In genomic region chr20:31711416-31712111, GRCh38 we compare ENCODE assay signal across 9 cellular contexts. TPM values are rescaled to one million over a fixed set of nuclear protein-coding genes. Genes with fewer than 3 reads are reported as not detected.
A peak's percentile ranks its signal among the peaks of the same experiment; 100 is the strongest.
DNase-seq lines count a peak whose midpoint lies in the region; TF ChIP-seq lines count a peak whose summit lies in the region.
"Had no signal": no experiment of that assay in that cellular context is flagged by ENCODE, and none has a peak within 500 bp of the region (broad histone marks: within the 10 kb centered on the region; RNA-seq: fewer than 3 reads in every experiment).

No MANE protein-coding gene starts in this region.

- CTCF ChIA-PET in OCI-LY7 (lab: Charles Lee; ENCODE audit: unreplicated experiment) (interaction anchor here (1.4 kb wide), 1 partner anchor 13 kb away, joined by 4 read pairs; no protein-coding TSS in a partner anchor), HEK293T (lab: Yijun Ruan, JAX) (interaction anchor here (0.7 to 1.0 kb wide), 4 partner anchors 10 to 49 kb away, joined by 3 to 5 read pairs (median 3); partner anchors contain the start of gene BCL2L1)

- TF ChIP-seq CTCF in OCI-LY7 (conservative IDR thresholded peaks at IDR 0.05; ENCODE audit: low read length) (no peak), endothelial cell (IDR thresholded peaks at IDR 0.05; ENCODE audit: unreplicated experiment) (no peak), sigmoid colon (IDR thresholded peaks at IDR 0.05) (no peak)

- H3K36me3 ChIP-seq in OCI-LY7 (ENCODE audit: insufficient read depth, low read length), result peaks cover 82% of the 10 kb centered on the region
- peaks cover 0 to 13% (median 4%) of the 10 kb centered on the region in 4 donors for H3K36me3 ChIP-seq in sigmoid colon

- TF ChIP-seq EP300 in sigmoid colon (IDR thresholded peaks at IDR 0.05), result no peak

- H3K4me3 ChIP-seq in OCI-LY7 (ENCODE audit: low read depth, low read length, poor library complexity, severe bottlenecking), result no peak overlapping the region
- H3K4me3 ChIP-seq in sigmoid colon, result no peak overlapping the region

- peaks cover 6% of the 10 kb centered on the region for H3K27me3 Mint-ChIP-seq in endothelial cell (ENCODE audit: unreplicated experiment)
- H3K27me3 Mint-ChIP-seq: memory B cell had no signal

- TF ChIP-seq POLR2A in sigmoid colon (IDR thresholded peaks at IDR 0.05), result no peak

- H3K27ac ChIP-seq in OCI-LY7 (ENCODE audit: low read depth, low read length, poor library complexity, severe bottlenecking) (peak overlapping the region; percentile 98), sigmoid colon (peak overlapping the region; percentile 80 to 99 (median 85))

- intact Hi-C loops in OCI-LY7 (cut with micrococcal nuclease; ENCODE audit: unreplicated experiment) (no loop called here), sigmoid colon (cut with DNase I) (loop anchor here (2.0 kb wide), 1 partner anchor 41 kb away; no protein-coding TSS in a partner anchor)

- H3K27me3 ChIP-seq in sigmoid colon, result no peaks in the 10 kb centered on the region

- peak overlapping the region; percentile 99 for H3K27ac Mint-ChIP-seq in endothelial cell (ENCODE audit: unreplicated experiment)

- H3K4me1 ChIP-seq in OCI-LY7 (ENCODE audit: insufficient read depth, low read length, poor library complexity, severe bottlenecking) (peaks cover 95% of the 10 kb centered on the region), sigmoid colon (peaks cover 0 to 74% (median 69%) of the 10 kb centered on the region in 4 donors)

- no peak overlapping the region for H2AFZ ChIP-seq in OCI-LY7 (ENCODE audit: low read length)

- H3K9me3 ChIP-seq in OCI-LY7 (ENCODE audit: low read length) (peaks cover 3% of the 10 kb centered on the region; the same call in 1 of the 2 replicates), sigmoid colon (no peaks in the 10 kb centered on the region)

- no peak overlapping the region for H3K4me3 Mint-ChIP-seq in endothelial cell (ENCODE audit: unreplicated experiment)
- H3K4me3 Mint-ChIP-seq: memory B cell had no signal

- peak overlapping the region; percentile 55 for H3K4me2 ChIP-seq in OCI-LY7 (ENCODE audit: low read length)

- H3K4me1 Mint-ChIP-seq in endothelial cell (ENCODE audit: unreplicated experiment), result peaks cover 40% of the 10 kb centered on the region

- peaks cover 23% of the 10 kb centered on the region for H3K36me3 Mint-ChIP-seq in endothelial cell (ENCODE audit: low read depth, unreplicated experiment)

- H4K20me1 ChIP-seq in OCI-LY7 (ENCODE audit: insufficient read depth, low read length), result peaks cover 2% of the 10 kb centered on the region; the same call in 1 of the 2 replicates

- BruUV-seq in OCI-LY7 (replicated peaks; lab: Mats Ljungman, UMichigan), result no TSS peak

- H3K9me3 Mint-ChIP-seq in endothelial cell (ENCODE audit: unreplicated experiment), result no peaks in the 10 kb centered on the region
- H3K9me3 Mint-ChIP-seq: memory B cell had no signal

- H3K79me2 ChIP-seq in OCI-LY7 (ENCODE audit: insufficient read depth, low read depth, low read length), result peaks cover 80% of the 10 kb centered on the region

- POLR2A ChIA-PET in OCI-LY7 (lab: Charles Lee) (interaction anchor here (1.0 to 5.9 kb wide), 7 partner anchors 9 to 27 kb away, joined by 3 to 43 read pairs (median 4); partner anchors contain the start of gene BCL2L1), HEK293T (lab: Yijun Ruan, JAX) (no interaction called here)

- peak; percentile 87 for DNase-seq in DMS53 (lab: John Stamatoyannopoulos, UW)
- DNase-seq in OCI-LY7 (ENCODE audit: low spot score), result no peak
- no peak for DNase-seq in endothelial cell (ENCODE audit: low spot score)
- DNase-seq in sigmoid colon, result no peak
- no peak for DNase-seq in UCSD-AML1 (lab: John Stamatoyannopoulos, UW; ENCODE audit: unreplicated experiment)
- DNase-seq in HEK293T (ENCODE audit: extremely low spot score), result no peak
- DNase-seq in NK-92 (lab: John Stamatoyannopoulos, UW; ENCODE audit: unreplicated experiment), result no peak
- no peak for DNase-seq in globus pallidus (ENCODE audit: low spot score)

- H3K9me2 ChIP-seq in OCI-LY7 (ENCODE audit: insufficient read depth, low read length), result no peaks in the 10 kb centered on the region

TF ChIP-seq in HEK293T, 16 proteins besides CTCF, POLR2A, EP300 and RAD21:
- TF ChIP-seq L3MBTL2 (conservative IDR thresholded peaks at IDR 0.05) (no peak), NFRKB (IDR thresholded peaks at IDR 0.05) (no peak), BHLHE40 (IDR thresholded peaks at IDR 0.05; ENCODE audit: borderline replicate concordance) (no peak), FOXM1 (IDR thresholded peaks at IDR 0.05; ENCODE audit: borderline replicate concordance) (no peak), PKNOX1 (IDR thresholded peaks at IDR 0.05) (no peak), HDGF (IDR thresholded peaks at IDR 0.05; ENCODE audit: borderline replicate concordance) (no peak), SP1 (IDR thresholded peaks at IDR 0.05) (no peak), FOXK2 (IDR thresholded peaks at IDR 0.05) (no peak), LEF1 (IDR thresholded peaks at IDR 0.05; ENCODE audit: borderline replicate concordance) (no peak), FOXA1 (IDR thresholded peaks at IDR 0.05) (no peak), ARNT (IDR thresholded peaks at IDR 0.05) (no peak), ZNF384 (IDR thresholded peaks at IDR 0.05) (no peak), SUZ12 (IDR thresholded peaks at IDR 0.05) (no peak), ELF4 (IDR thresholded peaks at IDR 0.05) (no peak), CTBP1 (IDR thresholded peaks at IDR 0.05; ENCODE audit: borderline replicate concordance) (no peak)

RNA-seq across cellular contexts. Expression of gene BCL2L1, which starts 11.1 kb away (rescaled TPM):
- total RNA-seq in OCI-LY7 (2014; rRNA removed; shearing (Covaris generic)), result 83.2 and 88.8 TPM in 2 replicates
- total RNA-seq in OCI-LY7 (2022), result 64.2 and 71.5 TPM in 2 replicates
- total RNA-seq in endothelial cell (ENCODE audit: unreplicated experiment), result 52.9 TPM
- total RNA-seq in sigmoid colon, result 10 to 100 TPM; 53.2 to 71.3 (median 55.7) TPM
- 10 to 100 TPM; 76.1 to 94.8 (median 78.7) TPM for polyA plus RNA-seq in sigmoid colon

RNA-seq across cellular contexts. Expression of gene TPX2, which starts 27.5 kb away (rescaled TPM):
- total RNA-seq in OCI-LY7 (2014; rRNA removed; shearing (Covaris generic)), result 121 and 134 TPM in 2 replicates
- 173 and 183 TPM in 2 replicates for total RNA-seq in OCI-LY7 (2022)
- total RNA-seq in endothelial cell (ENCODE audit: unreplicated experiment), result 27.2 TPM
- total RNA-seq in sigmoid colon, result 1 to 10 TPM in 1 of 4 donors, under 1 TPM in 1, not detected in 2; 0.36 to 1.8 TPM
- 10 to 100 TPM in 1 of 3 donors, 1 to 10 TPM in 2; 2.4 to 24.0 (median 4.9) TPM for polyA plus RNA-seq in sigmoid colon

Comparison
In these comparisons a context has a peak if more than half of its experiments do, and no peak if none do; other contexts are left out.
1. RNA of gene TPX2, which starts 27.5 kb away (total RNA-seq): 121 to 183 TPM in OCI-LY7 and 27.2 TPM in endothelial cell (single experiment); 0.36 to 1.8 TPM in sigmoid colon; every median in the first group is over 10 times any median in the second.